9 cellular contexts compared by ENCODE assay signal in the genomic region with DNA sequence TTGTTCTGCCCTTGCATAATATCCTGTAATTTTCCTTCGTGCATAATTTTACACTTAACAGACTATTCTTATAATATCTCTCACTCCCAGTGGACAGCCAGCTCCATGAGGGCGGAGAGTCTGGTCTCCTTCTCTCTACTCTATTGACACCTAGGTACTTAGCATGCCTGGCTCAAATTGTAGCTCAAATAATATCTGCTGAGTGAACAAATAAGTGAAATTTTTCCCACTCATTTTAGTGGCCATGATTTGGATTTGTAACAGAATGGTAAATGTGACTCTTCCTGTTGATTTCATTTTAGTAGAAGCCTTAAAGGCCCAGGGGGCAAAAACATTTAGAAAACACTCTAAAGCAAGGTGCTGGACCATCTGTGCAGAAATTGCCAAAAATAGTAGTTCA. TPM values are rescaled to one million over a fixed set of nuclear protein-coding genes. Genes with fewer than 3 reads are reported as not detected.
"Had no signal": no experiment of that assay in that cellular context is flagged by ENCODE, and none has a peak within 500 bp of the region (broad histone marks: within the 10 kb centered on the region; RNA-seq: fewer than 3 reads in every experiment).

No MANE protein-coding gene starts in this region.

- DNase-seq: H9, HCEC 1CT, IMR-90, KG1 had no signal

- H3K4me3 ChIP-seq: GM23248, K562 had no signal

- H2AFZ ChIP-seq: GM23248 had no signal

- H3K9ac ChIP-seq: GM23248 had no signal

- ATAC-seq: K562 had no signal

- H3K4me3 Mint-ChIP-seq: H9 had no signal

- H3K27ac Mint-ChIP-seq: H9 had no signal

- H3K9me3 Mint-ChIP-seq: H9 had no signal

- FAIRE-seq: H1, H54, K562 had no signal

- H3K27ac ChIP-seq: GM23248, HL-60 had no signal

RNA-seq across cellular contexts. Expression of a gene that starts 7.8 kb away (rescaled TPM):
- total RNA-seq: K562 had no signal
- polyA plus RNA-seq: K562 had no signal
